ENCODE assay signal across 8 cellular contexts in the genomic region with DNA sequence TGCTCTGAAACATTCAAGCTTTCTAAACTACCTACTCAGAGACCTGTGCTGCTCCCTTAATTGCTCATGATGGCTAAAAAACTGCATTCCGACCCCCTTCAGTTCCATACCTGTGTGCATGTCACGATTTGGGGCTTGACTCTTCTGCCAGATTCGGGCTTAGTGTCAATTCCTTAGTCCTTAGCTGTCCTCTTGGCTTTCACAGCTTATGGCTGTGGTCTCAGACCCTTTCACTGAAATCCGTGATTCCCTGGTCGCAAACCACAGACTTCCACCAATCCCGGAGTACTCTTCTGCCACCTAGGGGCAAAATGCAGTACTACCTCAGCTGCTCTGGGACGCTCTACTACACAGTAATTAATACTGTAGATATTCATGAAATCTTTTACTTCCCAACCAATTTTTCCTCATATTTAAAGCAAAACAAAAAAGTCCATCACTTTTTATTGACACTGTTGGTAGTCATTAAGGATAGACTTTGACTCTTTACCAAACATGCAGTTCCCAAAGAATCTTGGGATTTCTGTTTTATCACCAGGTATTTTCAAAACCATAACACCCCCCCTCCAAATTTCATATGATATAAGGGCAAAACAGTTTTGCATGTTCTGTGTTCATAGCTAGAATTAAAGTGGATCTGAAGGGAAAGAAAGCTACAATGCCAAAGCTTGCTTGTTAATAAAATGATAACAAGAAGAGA.
DNase-seq lines count a peak whose midpoint lies in the region; ATAC-seq and FAIRE-seq lines count a peak whose summit lies in the region.

No MANE protein-coding gene starts in this region.

- FAIRE-seq in GM19239 (lab: Jason Lieb, UNC) = peak; percentile 66

- peak; percentile 82 for ATAC-seq in HG03378 (IDR thresholded peaks at IDR 0.05; ENCODE audit: unreplicated experiment)

- in situ Hi-C loops in Caki2 (cut with HindIII; ENCODE audit: low pct_unique_long_range_greater_than_20kb, low sequenced_read_pairs) = no loop called here

- DNase-seq in Caki2 (ENCODE audit: low read depth) (peak; percentile 25), GM19239 (ENCODE audit: insufficient read length, low spot score) (peak; percentile 1), NOMO-1 (lab: John Stamatoyannopoulos, UW; ENCODE audit: unreplicated experiment in 2 of 2) (peak; percentile 9 to 22), globus pallidus (ENCODE audit: low spot score) (peak; percentile 41), pons (ENCODE audit: low spot score) (peak; percentile 62), amniotic stem cell (lab: John Stamatoyannopoulos, UW) (no peak)
- peak; percentile 1 for DNase-seq in activated T-helper 9 cell treated with anti-CD3 and anti-CD28 coated beads, Interleukin-2, amount 50 U/mL, for 16 hours (ENCODE audit: low read depth)
